18 cellular contexts compared by ENCODE assay signal in genomic region chr15:77126516-77126915, GRCh38.
"Had no signal": no experiment of that assay in that cellular context is flagged by ENCODE, and none has a peak within 500 bp of the region (broad histone marks: within the 10 kb centered on the region; RNA-seq: fewer than 3 reads in every experiment).

No MANE protein-coding gene starts in this region.

- H3K9me3 ChIP-seq: esophagus muscularis mucosa, gastroesophageal sphincter, stomach, thoracic aorta, transverse colon had no signal

- FAIRE-seq: endometrium, keratinocyte had no signal

- H3K36me3 ChIP-seq: thoracic aorta had no signal

- DNase-seq: effector memory CD4-positive, alpha-beta T cell; glutamatergic neuron; immature natural killer cell; left colon; naive thymus-derived CD4-positive, alpha-beta T cell; nephron progenitor cell; stimulated activated CD4-positive, alpha-beta T cell treated with anti-CD3 and anti-CD28 coated beads, Interleukin-2, amount 100 ng/mL, for 24 hours; stimulated activated CD4-positive, alpha-beta T cell treated with anti-CD3 and anti-CD28 coated beads, Interleukin-4, amount 100 ng/mL, for 4 hours; stimulated activated naive CD4-positive, alpha-beta T cell; stomach; substantia nigra; transverse colon had no signal

- ATAC-seq: gastroesophageal sphincter; left colon; naive thymus-derived CD4-positive, alpha-beta T cell; sciatic nerve had no signal

- H3K27me3 ChIP-seq: esophagus muscularis mucosa, gastroesophageal sphincter, stomach, transverse colon had no signal

- H3K4me1 ChIP-seq: gastroesophageal sphincter had no signal

- H3K4me3 ChIP-seq: esophagus muscularis mucosa, gastroesophageal sphincter, stomach, thoracic aorta, transverse colon had no signal

- H3K27ac ChIP-seq: esophagus muscularis mucosa, gastroesophageal sphincter, stomach, thoracic aorta, transverse colon had no signal
